In the genomic region with DNA sequence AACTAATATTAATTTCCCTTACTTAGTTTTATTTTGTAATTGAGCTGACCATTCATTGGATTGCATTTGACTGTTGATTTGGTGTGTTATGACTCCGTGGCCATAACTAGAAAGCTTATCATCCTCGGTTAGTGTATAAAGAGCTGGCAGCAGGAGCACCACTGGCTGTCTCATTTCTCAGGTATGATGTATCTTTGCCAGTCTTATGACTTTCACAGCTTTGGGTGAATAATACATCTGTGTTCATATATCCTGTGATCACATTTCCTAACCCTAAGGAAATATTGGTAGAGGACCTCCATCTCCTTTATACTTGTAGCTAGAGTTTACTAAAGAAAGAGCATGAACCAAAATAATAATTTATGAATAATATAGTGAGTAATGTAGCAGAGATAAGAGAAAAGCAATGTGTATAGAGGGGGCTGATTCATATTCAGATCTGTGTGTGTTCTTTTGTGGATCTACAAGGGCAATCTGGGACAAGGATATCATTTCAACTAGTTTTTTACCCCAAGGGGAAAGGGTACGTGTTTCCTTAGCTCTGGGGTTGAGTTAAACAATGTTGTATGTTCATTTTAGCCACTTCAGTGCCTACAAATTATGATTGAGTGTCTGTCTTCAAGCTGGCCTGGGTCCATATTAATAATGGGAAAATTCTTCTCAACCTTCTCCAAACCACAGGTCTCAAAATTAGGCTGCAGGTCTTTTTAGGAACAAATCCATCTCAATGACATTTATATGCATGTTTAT, we compare ENCODE assay signal across 23 cellular contexts.
DNase-seq lines count a peak whose midpoint lies in the region; ATAC-seq and TF ChIP-seq lines count a peak whose summit lies in the region.
"Had no signal": no experiment of that assay in that cellular context is flagged by ENCODE, and none has a peak within 500 bp of the region (broad histone marks: within the 10 kb centered on the region; RNA-seq: fewer than 3 reads in every experiment).

No MANE protein-coding gene starts in this region.

- H3K27me3 Mint-ChIP-seq in CD4-positive, alpha-beta T cell = no peaks in the 10 kb centered on the region
- H3K27me3 Mint-ChIP-seq: stimulated activated memory B cell treated with anti-CD40 and anti-IgM and Interleukin-4, amounts not matched to agents 10 μg/mL and 1 μg/mL and 100 μg/mL, for 72 hours had no signal

- no peak overlapping the region for H3K4me3 ChIP-seq in brain microvascular endothelial cell (ENCODE audit: low read depth, low read length)
- H3K4me3 ChIP-seq in gastrocnemius medialis = no peak overlapping the region
- H3K4me3 ChIP-seq: heart left ventricle, pancreas, skin epidermis, upper lobe of left lung had no signal

- TF ChIP-seq CTCF in brain microvascular endothelial cell (IDR thresholded peaks at IDR 0.05; ENCODE audit: low read depth, low read length, missing control alignments) (no peak), gastrocnemius medialis (IDR thresholded peaks at IDR 0.05 in 4 of 5, conservative IDR thresholded peaks at IDR 0.05 in 1 of 5) (no peak)
- TF ChIP-seq CTCF in CD4-positive, alpha-beta T cell (IDR thresholded peaks at IDR 0.05) = no peak

- CTCF ChIA-PET in CD4-positive, alpha-beta T cell (lab: Charles Lee) = interaction anchor here (1.3 kb wide), 1 partner anchor 15 kb away, joined by 4 read pairs; no protein-coding TSS in a partner anchor

- TF ChIP-seq POLR2A in gastrocnemius medialis (IDR thresholded peaks at IDR 0.05) = no peak

- in situ Hi-C loops in brain microvascular endothelial cell (cut with HindIII; ENCODE audit: low pct_ligation_motif_present, low sequenced_read_pairs) (no loop called here), gastrocnemius medialis (cut with MboI; ENCODE audit: low sequenced_read_pairs in 4 of 4) (loop anchor here in 1 of 4 donors (25.0 kb wide), 1 partner anchor 107 kb away; no protein-coding TSS in a partner anchor)

- no peak overlapping the region for H3K27ac Mint-ChIP-seq in CD4-positive, alpha-beta T cell
- H3K27ac Mint-ChIP-seq: activated T-helper 2 cell treated with anti-CD3 and anti-CD28 coated beads, Interferon-gamma antibody, Interleukin-2, Interleukin-4, amounts not matched to agents 10 μg/mL and 5 μg/mL and 100 μg/mL, durations not matched to agents 14 hours and 24 hours and 36 hours; stimulated activated memory B cell treated with anti-CD40 and anti-IgM and Interleukin-4, amounts not matched to agents 10 μg/mL and 1 μg/mL and 100 μg/mL, for 72 hours had no signal

- H3K36me3 ChIP-seq in brain microvascular endothelial cell (replicated peaks) (no peaks in the 10 kb centered on the region), gastrocnemius medialis (no peaks in the 10 kb centered on the region)
- H3K36me3 ChIP-seq: BE2C, heart left ventricle, pancreas, upper lobe of left lung, WERI-Rb-1 had no signal

- H3K27me3 ChIP-seq in brain microvascular endothelial cell (replicated peaks) (no peaks in the 10 kb centered on the region), gastrocnemius medialis (no peaks in the 10 kb centered on the region)
- H3K27me3 ChIP-seq in CD4-positive, alpha-beta T cell (ENCODE audit: control insufficient read depth, insufficient read depth, low read length) = no peaks in the 10 kb centered on the region
- H3K27me3 ChIP-seq: BE2C, heart left ventricle, upper lobe of left lung had no signal

- H3K4me1 ChIP-seq in gastrocnemius medialis = no peaks in the 10 kb centered on the region
- H3K4me1 ChIP-seq: BE2C, heart left ventricle, pancreas, upper lobe of left lung had no signal

- DNase-seq in AG20443 (ENCODE audit: low spot score) (peak; percentile 52), LHCN-M2 (ENCODE audit: low read depth) (peak; percentile 72), brain microvascular endothelial cell (peak; percentile 71), iris pigment epithelial cell (ENCODE audit: low read depth) (peak; percentile 79), gastrocnemius medialis (no peak)
- DNase-seq in CD4-positive, alpha-beta T cell = no peak
- DNase-seq: BE2C, caudate nucleus, DMS153, heart left ventricle, Karpas-422, left cardiac atrium, NCI-H146, NCI-H510A, OCI-M1, pancreas, upper lobe of left lung, WERI-Rb-1 had no signal

- intact Hi-C loops in gastrocnemius medialis (cut with DNase I; ENCODE audit: low total_unique reads) = no loop called here
- intact Hi-C loops in CD4-positive, alpha-beta T cell (cut with DNase I, micrococcal nuclease) = no loop called here

- no peak overlapping the region for H3K4me3 Mint-ChIP-seq in CD4-positive, alpha-beta T cell
- H3K4me3 Mint-ChIP-seq: stimulated activated memory B cell treated with anti-CD40 and anti-IgM and Interleukin-4, amounts not matched to agents 10 μg/mL and 1 μg/mL and 100 μg/mL, for 72 hours had no signal

- POLR2A ChIA-PET in CD4-positive, alpha-beta T cell (lab: Charles Lee) = no interaction called here

- H3K27ac ChIP-seq in brain microvascular endothelial cell (peak overlapping the region; percentile 46), gastrocnemius medialis (no peak overlapping the region)
- H3K27ac ChIP-seq in CD4-positive, alpha-beta T cell (ENCODE audit: low read depth, low read length) = no peak overlapping the region
- H3K27ac ChIP-seq: heart left ventricle, pancreas, skin epidermis, upper lobe of left lung, WERI-Rb-1 had no signal

- ATAC-seq in HG02884 (IDR thresholded peaks at IDR 0.05; ENCODE audit: unreplicated experiment) (no peak), GM19463 (IDR thresholded peaks at IDR 0.05; ENCODE audit: unreplicated experiment) (no peak), gastrocnemius medialis (no peak)
- ATAC-seq in CD4-positive, alpha-beta T cell (ENCODE audit: poor library complexity) = no peak
- ATAC-seq: heart left ventricle; pancreas; stimulated activated memory B cell treated with anti-CD40 and anti-IgM and Interleukin-4, amounts not matched to agents 10 μg/mL and 1 μg/mL and 100 μg/mL, for 72 hours had no signal

- H3K4me1 Mint-ChIP-seq in CD4-positive, alpha-beta T cell (ENCODE audit: low read depth) = no peaks in the 10 kb centered on the region
- H3K4me1 Mint-ChIP-seq: stimulated activated memory B cell treated with anti-CD40 and anti-IgM and Interleukin-4, amounts not matched to agents 10 μg/mL and 1 μg/mL and 100 μg/mL, for 72 hours had no signal

- H3K36me3 Mint-ChIP-seq in CD4-positive, alpha-beta T cell (ENCODE audit: low read depth) = no peaks in the 10 kb centered on the region
- H3K36me3 Mint-ChIP-seq: stimulated activated memory B cell treated with anti-CD40 and anti-IgM and Interleukin-4, amounts not matched to agents 10 μg/mL and 1 μg/mL and 100 μg/mL, for 72 hours had no signal

- no peaks in the 10 kb centered on the region for H3K9me3 ChIP-seq in gastrocnemius medialis
- H3K9me3 ChIP-seq in CD4-positive, alpha-beta T cell (ENCODE audit: control insufficient read depth, low read length) = no peaks in the 10 kb centered on the region
- H3K9me3 ChIP-seq: BE2C, heart left ventricle, pancreas, upper lobe of left lung had no signal

- peaks cover 3% of the 10 kb centered on the region for H3K9me3 Mint-ChIP-seq in CD4-positive, alpha-beta T cell
- H3K9me3 Mint-ChIP-seq: activated T-helper 2 cell treated with anti-CD3 and anti-CD28 coated beads, Interferon-gamma antibody, Interleukin-2, Interleukin-4, amounts not matched to agents 10 μg/mL and 5 μg/mL and 100 μg/mL, durations not matched to agents 14 hours and 24 hours and 36 hours; stimulated activated memory B cell treated with anti-CD40 and anti-IgM and Interleukin-4, amounts not matched to agents 10 μg/mL and 1 μg/mL and 100 μg/mL, for 72 hours had no signal

Comparison
In these comparisons a context has a peak if more than half of its experiments do, and no peak if none do; other contexts are left out.
1. DNase-seq: peak in AG20443 (single experiment), LHCN-M2 (single experiment), brain microvascular endothelial cell (single experiment) and iris pigment epithelial cell (single experiment); none in gastrocnemius medialis (0 of 2) and CD4-positive, alpha-beta T cell (0 of 10).